ENCODE assay signal across 21 cellular contexts in genomic region chr20:1666802-1667201, GRCh38. TPM values are rescaled to one million over a fixed set of nuclear protein-coding genes. Genes with fewer than 3 reads are reported as not detected.
DNase-seq lines count a peak whose midpoint lies in the region; ATAC-seq and TF ChIP-seq lines count a peak whose summit lies in the region.
"Had no signal": no experiment of that assay in that cellular context is flagged by ENCODE, and none has a peak within 500 bp of the region (broad histone marks: within the 10 kb centered on the region; RNA-seq: fewer than 3 reads in every experiment).

No MANE protein-coding gene starts in this region.

- H2AFZ ChIP-seq in DND-41 (ENCODE audit: low read depth, low read length) = no peak overlapping the region
- H2AFZ ChIP-seq: GM23338, PC-9 had no signal

- no peak for TF ChIP-seq POLR2A in erythroblast (IDR thresholded peaks at IDR 0.05; ENCODE audit: low read length)

- no peak overlapping the region for H3K4me2 ChIP-seq in DND-41 (ENCODE audit: insufficient read depth, low read length)
- H3K4me2 ChIP-seq: GM23338, PC-9 had no signal

- H3K27ac ChIP-seq in DND-41 (ENCODE audit: low read length) = no peak overlapping the region
- H3K27ac ChIP-seq: PC-9 had no signal

- peak overlapping the region; percentile 20 for H3K27ac Mint-ChIP-seq in activated naive CD4-positive, alpha-beta T cell treated with anti-CD3 and anti-CD28 coated beads, Interleukin-2, amount 10 ng/mL, durations not matched to agents 7 days and 5 days
- H3K27ac Mint-ChIP-seq in activated T-helper 2 cell treated with anti-CD3 and anti-CD28 coated beads, Interferon-gamma antibody, Interleukin-2, Interleukin-4, amounts not matched to agents 10 μg/mL and 5 μg/mL and 100 μg/mL, durations not matched to agents 14 hours and 24 hours and 36 hours = peak overlapping the region; percentile 72
- H3K27ac Mint-ChIP-seq in naive thymus-derived CD8-positive, alpha-beta T cell = peak overlapping the region; percentile 52 to 99 (median 84)
- H3K27ac Mint-ChIP-seq: CD14-positive monocyte, GM23338 had no signal

- TF ChIP-seq CTCF in DND-41 (IDR thresholded peaks at IDR 0.05; ENCODE audit: borderline replicate concordance, extremely low read depth, low read length, poor library complexity, severe bottlenecking) = no peak

- no peak overlapping the region for H3K9ac ChIP-seq in DND-41 (ENCODE audit: low read depth, low read length)

- H4K20me1 ChIP-seq in DND-41 (ENCODE audit: insufficient read depth, low read length) = no peaks in the 10 kb centered on the region

- no peak overlapping the region for H3K4me3 Mint-ChIP-seq in activated naive CD4-positive, alpha-beta T cell treated with anti-CD3 and anti-CD28 coated beads, Interleukin-2, amount 10 ng/mL, durations not matched to agents 7 days and 5 days
- no peak overlapping the region for H3K4me3 Mint-ChIP-seq in activated T-helper 2 cell treated with anti-CD3 and anti-CD28 coated beads, Interferon-gamma antibody, Interleukin-2, Interleukin-4, amounts not matched to agents 10 μg/mL and 5 μg/mL and 100 μg/mL, durations not matched to agents 14 hours and 24 hours and 36 hours (ENCODE audit: low read depth)
- H3K4me3 Mint-ChIP-seq in naive thymus-derived CD8-positive, alpha-beta T cell = peak overlapping the region in 8 of 10 donors; percentile 2 to 50 (median 34)
- H3K4me3 Mint-ChIP-seq: CD14-positive monocyte, GM23338 had no signal

- H3K36me3 Mint-ChIP-seq in activated naive CD4-positive, alpha-beta T cell treated with anti-CD3 and anti-CD28 coated beads, Interleukin-2, amount 10 ng/mL, durations not matched to agents 7 days and 5 days = peaks cover 36% of the 10 kb centered on the region
- H3K36me3 Mint-ChIP-seq in activated T-helper 2 cell treated with anti-CD3 and anti-CD28 coated beads, Interferon-gamma antibody, Interleukin-2, Interleukin-4, amounts not matched to agents 10 μg/mL and 5 μg/mL and 100 μg/mL, durations not matched to agents 14 hours and 24 hours and 36 hours (ENCODE audit: low read depth) = peaks cover 35% of the 10 kb centered on the region
- peaks cover 0 to 33% (median 20%) of the 10 kb centered on the region in 3 donors for H3K36me3 Mint-ChIP-seq in naive thymus-derived CD8-positive, alpha-beta T cell
- H3K36me3 Mint-ChIP-seq: CD14-positive monocyte had no signal

- H3K36me3 ChIP-seq in DND-41 (ENCODE audit: insufficient read depth, low read length) = no peaks in the 10 kb centered on the region

- no peaks in the 10 kb centered on the region for H3K27me3 ChIP-seq in DND-41 (ENCODE audit: insufficient read depth, low read length, poor library complexity)

- peaks cover 11% of the 10 kb centered on the region for H3K9me3 Mint-ChIP-seq in activated naive CD4-positive, alpha-beta T cell treated with anti-CD3 and anti-CD28 coated beads, Interleukin-2, amount 10 ng/mL, durations not matched to agents 7 days and 5 days
- H3K9me3 Mint-ChIP-seq in activated T-helper 2 cell treated with anti-CD3 and anti-CD28 coated beads, Interferon-gamma antibody, Interleukin-2, Interleukin-4, amounts not matched to agents 10 μg/mL and 5 μg/mL and 100 μg/mL, durations not matched to agents 14 hours and 24 hours and 36 hours = peaks cover 13% of the 10 kb centered on the region
- H3K9me3 Mint-ChIP-seq in naive thymus-derived CD8-positive, alpha-beta T cell = no peaks in the 10 kb centered on the region
- H3K9me3 Mint-ChIP-seq: CD14-positive monocyte had no signal

- H3K4me3 ChIP-seq in DND-41 (ENCODE audit: low read depth in 1 of 2, low read length in 2 of 2) = no peak overlapping the region
- H3K4me3 ChIP-seq: GM23338, PC-9 had no signal

- no peak for DNase-seq in activated naive CD4-positive, alpha-beta T cell treated with anti-CD3 and anti-CD28 coated beads, Interleukin-2, amount 10 ng/mL, durations not matched to agents 7 days and 5 days
- no peak for DNase-seq in activated naive CD4-positive, alpha-beta T cell (lab: John Stamatoyannopoulos, UW)
- DNase-seq in DND-41 = peak; percentile 43
- DNase-seq in activated T-helper 2 cell treated with anti-CD3 and anti-CD28 coated beads, Interferon-gamma antibody, Interleukin-2, Interleukin-4, amounts not matched to agents 10 μg/mL and 5 μg/mL and 100 μg/mL, durations not matched to agents 14 hours and 24 hours and 36 hours (ENCODE audit: low spot score) = no peak
- DNase-seq in naive thymus-derived CD8-positive, alpha-beta T cell = no peak
- DNase-seq in erythroblast (lab: John Stamatoyannopoulos, UW) = no peak
- DNase-seq in cerebellar cortex (ENCODE audit: low spot score) = no peak
- DNase-seq: ACHN, AML-193, DMS79, NCI-H1092, NCI-H146, NCI-H2081 treated with DMSO at 0.1 percent for 48 hours, NCI-H510A, NCI-H774, PC-9 had no signal

- intact Hi-C loops in activated T-helper 2 cell treated with anti-CD3 and anti-CD28 coated beads, Interferon-gamma antibody, Interleukin-2, Interleukin-4, amounts not matched to agents 10 μg/mL and 5 μg/mL and 100 μg/mL, durations not matched to agents 14 hours and 24 hours and 36 hours (cut with micrococcal nuclease) = loop anchor here (10.0 kb wide), 2 partner anchors 312 to 342 kb away; partner anchors contain the start of gene SDCBP2

- no peaks in the 10 kb centered on the region for H3K79me2 ChIP-seq in DND-41 (ENCODE audit: insufficient read depth, low read length)

- H3K27me3 Mint-ChIP-seq in activated naive CD4-positive, alpha-beta T cell treated with anti-CD3 and anti-CD28 coated beads, Interleukin-2, amount 10 ng/mL, durations not matched to agents 7 days and 5 days = no peaks in the 10 kb centered on the region
- H3K27me3 Mint-ChIP-seq in activated T-helper 2 cell treated with anti-CD3 and anti-CD28 coated beads, Interferon-gamma antibody, Interleukin-2, Interleukin-4, amounts not matched to agents 10 μg/mL and 5 μg/mL and 100 μg/mL, durations not matched to agents 14 hours and 24 hours and 36 hours (ENCODE audit: low read depth) = no peaks in the 10 kb centered on the region
- no peaks in the 10 kb centered on the region for H3K27me3 Mint-ChIP-seq in naive thymus-derived CD8-positive, alpha-beta T cell

- POLR2A ChIA-PET in naive thymus-derived CD8-positive, alpha-beta T cell (lab: Charles Lee) = interaction anchor here (0.7 to 6.6 kb wide), 9 partner anchors 10 to 1368 kb away, joined by 3 to 60 read pairs (median 4); partner anchors contain the start of gene SIRPG

- peaks cover 4% of the 10 kb centered on the region for H3K9me3 ChIP-seq in DND-41 (ENCODE audit: insufficient read depth, low read length, severe bottlenecking)

- ATAC-seq in DND-41 (ENCODE audit: insufficient read depth, low read depth) = no peak
- no peak for ATAC-seq in naive thymus-derived CD8-positive, alpha-beta T cell
- ATAC-seq: GM23338, HCT116 had no signal

- peaks cover 36% of the 10 kb centered on the region for H3K4me1 ChIP-seq in DND-41 (ENCODE audit: insufficient read depth, low read length)

- peaks cover 85% of the 10 kb centered on the region for H3K4me1 Mint-ChIP-seq in activated naive CD4-positive, alpha-beta T cell treated with anti-CD3 and anti-CD28 coated beads, Interleukin-2, amount 10 ng/mL, durations not matched to agents 7 days and 5 days
- H3K4me1 Mint-ChIP-seq in activated T-helper 2 cell treated with anti-CD3 and anti-CD28 coated beads, Interferon-gamma antibody, Interleukin-2, Interleukin-4, amounts not matched to agents 10 μg/mL and 5 μg/mL and 100 μg/mL, durations not matched to agents 14 hours and 24 hours and 36 hours (ENCODE audit: low read depth) = peaks cover 75% of the 10 kb centered on the region
- H3K4me1 Mint-ChIP-seq in naive thymus-derived CD8-positive, alpha-beta T cell = peaks cover 56 to 98% (median 97%) of the 10 kb centered on the region in 4 donors

- CTCF ChIA-PET in activated naive CD4-positive, alpha-beta T cell treated with anti-CD3 and anti-CD28 coated beads, Interleukin-2, amount 10 ng/mL, durations not matched to agents 7 days and 5 days (lab: Charles Lee) = no interaction called here

RNA-seq across cellular contexts. Expression of gene SIRPG, which starts 9.2 kb away (rescaled TPM):
- 25.1 and 28.7 TPM in 2 replicates for total RNA-seq in activated T-helper 2 cell treated with anti-CD3 and anti-CD28 coated beads, Interferon-gamma antibody, Interleukin-2, Interleukin-4, amounts not matched to agents 10 μg/mL and 5 μg/mL and 100 μg/mL, durations not matched to agents 14 hours and 24 hours and 36 hours
- 10 to 100 TPM; 47.5 to 52.2 TPM for total RNA-seq in naive thymus-derived CD8-positive, alpha-beta T cell
- 100 to 1,000 TPM; 165 to 246 (median 187) TPM for polyA plus RNA-seq in naive thymus-derived CD8-positive, alpha-beta T cell
- total RNA-seq: GM23338, HT-29, MCF 10A had no signal
- polyA plus RNA-seq: GM23338 had no signal

RNA-seq across cellular contexts. Expression of gene SIRPB1, which starts 47.0 kb away (rescaled TPM):
- 0.67 and 1.6 TPM in 2 replicates for total RNA-seq in activated T-helper 2 cell treated with anti-CD3 and anti-CD28 coated beads, Interferon-gamma antibody, Interleukin-2, Interleukin-4, amounts not matched to agents 10 μg/mL and 5 μg/mL and 100 μg/mL, durations not matched to agents 14 hours and 24 hours and 36 hours
- total RNA-seq in naive thymus-derived CD8-positive, alpha-beta T cell = 10 to 100 TPM; 13.3 to 14.8 TPM
- polyA plus RNA-seq in naive thymus-derived CD8-positive, alpha-beta T cell = 1 to 10 TPM in 2 of 3 donors, under 1 TPM in 1; 0.23 to 6.1 (median 3.3) TPM
- total RNA-seq: GM23338, HT-29 had no signal
- polyA plus RNA-seq: GM23338 had no signal

Comparison
In these comparisons a context has a peak if more than half of its experiments do, and no peak if none do; other contexts are left out.
1. H3K27ac Mint-ChIP-seq: peak in every context shown above with its lines; median percentile 84 in naive thymus-derived CD8-positive, alpha-beta T cell; 72 in activated T-helper 2 cell treated with anti-CD3 and anti-CD28 coated beads, Interferon-gamma antibody, Interleukin-2, Interleukin-4, amounts not matched to agents 10 μg/mL and 5 μg/mL and 100 μg/mL, durations not matched to agents 14 hours and 24 hours and 36 hours; 20 in activated naive CD4-positive, alpha-beta T cell treated with anti-CD3 and anti-CD28 coated beads, Interleukin-2, amount 10 ng/mL, durations not matched to agents 7 days and 5 days.
2. H3K4me3 Mint-ChIP-seq: peak in naive thymus-derived CD8-positive, alpha-beta T cell (8 of 10); none in activated naive CD4-positive, alpha-beta T cell treated with anti-CD3 and anti-CD28 coated beads, Interleukin-2, amount 10 ng/mL, durations not matched to agents 7 days and 5 days (single experiment) and activated T-helper 2 cell treated with anti-CD3 and anti-CD28 coated beads, Interferon-gamma antibody, Interleukin-2, Interleukin-4, amounts not matched to agents 10 μg/mL and 5 μg/mL and 100 μg/mL, durations not matched to agents 14 hours and 24 hours and 36 hours (single experiment).